ENCODE assay signal across 11 cellular contexts in the genomic region with DNA sequence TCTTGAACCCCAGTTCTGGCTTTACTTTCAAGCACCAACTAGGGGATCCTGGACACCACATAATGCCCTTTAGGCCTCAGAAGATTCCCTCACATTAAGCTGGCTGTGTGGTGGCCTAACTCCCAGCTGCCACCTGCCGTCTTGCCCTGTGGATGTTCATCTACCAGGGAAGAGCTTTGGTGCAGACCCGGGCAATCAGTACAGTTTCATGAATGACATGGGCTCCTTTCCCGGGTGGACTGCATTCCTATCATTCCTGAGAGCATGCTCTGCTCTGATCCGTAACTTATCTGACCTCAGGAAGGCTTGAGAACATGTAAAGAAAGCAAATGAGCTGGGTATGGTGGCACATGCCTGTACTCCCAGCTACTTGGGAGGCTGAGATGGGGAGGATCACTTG. TPM values are rescaled to one million over a fixed set of nuclear protein-coding genes. Genes with fewer than 3 reads are reported as not detected.
DNase-seq lines count a peak whose midpoint lies in the region; ATAC-seq and TF ChIP-seq lines count a peak whose summit lies in the region.
"Had no signal": no experiment of that assay in that cellular context is flagged by ENCODE, and none has a peak within 500 bp of the region (broad histone marks: within the 10 kb centered on the region; RNA-seq: fewer than 3 reads in every experiment).

No MANE protein-coding gene starts in this region.

- POLR2A ChIA-PET in HCT116 (lab: Charles Lee): interaction anchor here (1.0 to 1.4 kb wide), 2 partner anchors 9 to 49 kb away, joined by 3 to 4 read pairs; no protein-coding TSS in a partner anchor

- TF ChIP-seq CTCF in HCT116 (IDR thresholded peaks at IDR 0.05 in 2 of 3, conservative IDR thresholded peaks at IDR 0.05 in 1 of 3; ENCODE audit: borderline replicate concordance in 1 of 3, insufficient read depth in 1 of 3, low read depth in 2 of 3, low read length in 2 of 3) (no peak), heart left ventricle (IDR thresholded peaks at IDR 0.05) (peak in 6 of 12 donors; percentile 13 to 29 (median 18)), progenitor cell of endocrine pancreas (IDR thresholded peaks at IDR 0.05; ENCODE audit: unreplicated experiment) (no peak)

- H3K9me2 ChIP-seq in HCT116 (ENCODE audit: insufficient read depth): no peaks in the 10 kb centered on the region

- no peak overlapping the region for H3K4me3 ChIP-seq in HCT116 (replicated peaks in 1 of 2; ENCODE audit: low read depth in 1 of 2, low read length in 2 of 2)
- H3K4me3 ChIP-seq in heart left ventricle: no peak overlapping the region

- H3K4me1 ChIP-seq in HCT116 (ENCODE audit: control insufficient read depth in 1 of 2, insufficient read depth in 2 of 2, low read length in 2 of 2): peaks cover 7 to 42% of the 10 kb centered on the region in 2 experiments
- H3K4me1 ChIP-seq in heart left ventricle: peaks cover 0 to 21% (median 12%) of the 10 kb centered on the region in 12 donors

- H3K27ac ChIP-seq in HCT116 (ENCODE audit: low read depth, low read length) (no peak overlapping the region), heart left ventricle (no peak overlapping the region)

- intact Hi-C loops in HCT116 (cut with micrococcal nuclease) (no loop called here), heart left ventricle (cut with DNase I) (loop anchor here in 3 of 10 donors (2.0 to 10.0 kb wide), 3 partner anchors 47 to 251 kb away; partner anchors contain the start of gene GSK3B (in 1 of the 3))

- H3K4me1 Mint-ChIP-seq in T-helper 17 cell (peaks cover 12% of the 10 kb centered on the region), progenitor cell of endocrine pancreas (ENCODE audit: low read depth) (peaks cover 23% of the 10 kb centered on the region)
- H3K4me1 Mint-ChIP-seq in activated naive CD8-positive, alpha-beta T cell treated with anti-CD3 and anti-CD28 coated beads, Interleukin-2, amount 50 U/mL, for 24 hours: peaks cover 34% of the 10 kb centered on the region

- CTCF ChIA-PET in HCT116 (lab: Charles Lee): interaction anchor here (1.3 kb wide), 1 partner anchor 252 kb away, joined by 6 read pairs; no protein-coding TSS in a partner anchor

- no peaks in the 10 kb centered on the region for H3K36me3 ChIP-seq in HCT116 (ENCODE audit: control insufficient read depth in 1 of 2, insufficient read depth in 2 of 2, low read length in 2 of 2)
- H3K36me3 ChIP-seq in heart left ventricle: no peaks in the 10 kb centered on the region

- no peaks in the 10 kb centered on the region for H3K9me3 Mint-ChIP-seq in progenitor cell of endocrine pancreas (ENCODE audit: low read depth)
- no peaks in the 10 kb centered on the region for H3K9me3 Mint-ChIP-seq in activated naive CD8-positive, alpha-beta T cell treated with anti-CD3 and anti-CD28 coated beads, Interleukin-2, amount 50 U/mL, for 24 hours

- TF ChIP-seq POLR2A in HCT116 (IDR thresholded peaks at IDR 0.05; ENCODE audit: borderline replicate concordance, extremely low read depth, insufficient read depth, insufficient read length) (no peak), heart left ventricle (IDR thresholded peaks at IDR 0.05) (no peak)

- H3K4me3 Mint-ChIP-seq in T-helper 17 cell: no peak overlapping the region
- H3K4me3 Mint-ChIP-seq in progenitor cell of endocrine pancreas (ENCODE audit: low read depth): no peak overlapping the region
- no peak overlapping the region for H3K4me3 Mint-ChIP-seq in activated naive CD8-positive, alpha-beta T cell treated with anti-CD3 and anti-CD28 coated beads, Interleukin-2, amount 50 U/mL, for 24 hours

- H3K36me3 Mint-ChIP-seq in T-helper 17 cell (ENCODE audit: low read depth): no peaks in the 10 kb centered on the region
- H3K36me3 Mint-ChIP-seq in progenitor cell of endocrine pancreas (ENCODE audit: insufficient read depth): peaks cover 1% of the 10 kb centered on the region
- no peaks in the 10 kb centered on the region for H3K36me3 Mint-ChIP-seq in activated naive CD8-positive, alpha-beta T cell treated with anti-CD3 and anti-CD28 coated beads, Interleukin-2, amount 50 U/mL, for 24 hours (ENCODE audit: low read depth)

- H3K27me3 Mint-ChIP-seq in T-helper 17 cell (no peaks in the 10 kb centered on the region), progenitor cell of endocrine pancreas (no peaks in the 10 kb centered on the region)
- H3K27me3 Mint-ChIP-seq in activated naive CD8-positive, alpha-beta T cell treated with anti-CD3 and anti-CD28 coated beads, Interleukin-2, amount 50 U/mL, for 24 hours: no peaks in the 10 kb centered on the region

- peak overlapping the region; percentile 54 for H3K4me2 ChIP-seq in HCT116 (ENCODE audit: low read length)

- H3K27me3 ChIP-seq in HCT116 (ENCODE audit: insufficient read depth, low read length) (no peaks in the 10 kb centered on the region), heart left ventricle (no peaks in the 10 kb centered on the region)

- no peaks in the 10 kb centered on the region for H4K20me1 ChIP-seq in HCT116 (ENCODE audit: insufficient read depth)

- H3K9ac ChIP-seq in HCT116 (ENCODE audit: low read length): no peak overlapping the region

- BruUV-seq in HCT116 (replicated peaks; lab: Mats Ljungman, UMichigan): no TSS peak

- no peak overlapping the region for H2AFZ ChIP-seq in HCT116 (ENCODE audit: low read depth, low read length, poor library complexity, severe bottlenecking)

- RAD21 ChIA-PET in HCT116 (lab: Charles Lee; ENCODE audit: low non-redundant PET in 1 of 2, low total read pairs in 2 of 2, uncharacterized antibody in 2 of 2, unreplicated experiment in 2 of 2): interaction anchor here in 1 of 2 experiments (1.0 to 1.3 kb wide), 3 partner anchors 35 to 246 kb away, joined by 3 to 4 read pairs (median 3); no protein-coding TSS in a partner anchor

- 36 to 51% (median 41%) methylated on average over 4 of the region's 4 CpGs for WGBS in heart left ventricle, 4 donors

- H3K27ac Mint-ChIP-seq in T-helper 17 cell: peak overlapping the region; percentile 11
- peak overlapping the region; percentile 74 for H3K27ac Mint-ChIP-seq in progenitor cell of endocrine pancreas
- no peak overlapping the region for H3K27ac Mint-ChIP-seq in activated naive CD8-positive, alpha-beta T cell treated with anti-CD3 and anti-CD28 coated beads, Interleukin-2, amount 50 U/mL, for 24 hours

- DNase-seq in HCT116 (ENCODE audit: low read depth, low spot score): no peak
- DNase-seq in T-helper 17 cell: no peak
- no peak for DNase-seq in heart left ventricle
- DNase-seq in progenitor cell of endocrine pancreas (ENCODE audit: low spot score, unreplicated experiment): no peak
- DNase-seq in activated naive CD8-positive, alpha-beta T cell treated with anti-CD3 and anti-CD28 coated beads, Interleukin-2, amount 50 U/mL, for 24 hours: no peak
- no peak for DNase-seq in NCI-H526 treated with DMSO at 0.1 percent for 48 hours (lab: John Stamatoyannopoulos, UW)
- DNase-seq: activated CD4-positive, alpha-beta T cell treated with anti-CD3 and anti-CD28 coated beads for 4 hours; DND-41; NCI-H446 had no signal

- H3K79me2 ChIP-seq in HCT116 (ENCODE audit: insufficient read depth, low read length): no peaks in the 10 kb centered on the region

- TF ChIP-seq RAD21 in HCT116 (IDR thresholded peaks at IDR 0.05; ENCODE audit: low read depth): no peak

- H3K9me3 ChIP-seq in HCT116 (ENCODE audit: control insufficient read depth in 1 of 2, insufficient read depth in 1 of 2, low read depth in 1 of 2, low read length in 2 of 2): no peaks in the 10 kb centered on the region
- H3K9me3 ChIP-seq in T-helper 17 cell (ENCODE audit: control insufficient read depth, low read length, poor library complexity, severe bottlenecking): no peaks in the 10 kb centered on the region
- H3K9me3 ChIP-seq in heart left ventricle: no peaks in the 10 kb centered on the region

- ATAC-seq in HCT116 (peak; percentile 35), T-helper 17 cell (no peak), heart left ventricle (peak in 3 of 4 donors; percentile 43 to 62 (median 50)), HG02840 (IDR thresholded peaks at IDR 0.05; ENCODE audit: low FRiP score, unreplicated experiment) (no peak), HG03469 (IDR thresholded peaks at IDR 0.05; ENCODE audit: unreplicated experiment) (no peak)
- ATAC-seq in activated naive CD8-positive, alpha-beta T cell treated with anti-CD3 and anti-CD28 coated beads, Interleukin-2, amount 50 U/mL, for 24 hours: no peak

TF ChIP-seq in HCT116, 20 proteins besides CTCF, POLR2A, EP300 and RAD21:
- no peak for TF ChIP-seq YY1 (IDR thresholded peaks at IDR 0.05; ENCODE audit: extremely low read depth, insufficient replicate concordance, low read depth, low read length)

RNA-seq across cellular contexts. Expression of gene GSK3B, which starts 50.0 kb away (rescaled TPM):
- total RNA-seq in HCT116 (2021; ENCODE audit: unreplicated experiment): 50.0 TPM
- polyA plus RNA-seq in HCT116 (2012): 24.6 and 25.6 TPM in 2 replicates
- total RNA-seq in T-helper 17 cell: 10 to 100 TPM; 42.2 to 45.2 TPM
- 10 to 100 TPM; 36.5 to 58.9 (median 49.8) TPM for total RNA-seq in heart left ventricle
- 10 to 100 TPM in 1 of 2 donors, 1 to 10 TPM in 1; 8.8 to 26.9 TPM for polyA plus RNA-seq in heart left ventricle
- 80.0 and 81.3 TPM in 2 replicates for total RNA-seq in progenitor cell of endocrine pancreas

Comparison
In these comparisons a context has a peak if more than half of its experiments do, and no peak if none do; other contexts are left out.
1. ATAC-seq: peak in HCT116 (single experiment) and heart left ventricle (3 of 4); none in T-helper 17 cell (single experiment), HG02840 (single experiment), HG03469 (single experiment) and activated naive CD8-positive, alpha-beta T cell treated with anti-CD3 and anti-CD28 coated beads, Interleukin-2, amount 50 U/mL, for 24 hours (single experiment).